Comparison of ENCODE assay signal across 15 cellular contexts in the genomic region with DNA sequence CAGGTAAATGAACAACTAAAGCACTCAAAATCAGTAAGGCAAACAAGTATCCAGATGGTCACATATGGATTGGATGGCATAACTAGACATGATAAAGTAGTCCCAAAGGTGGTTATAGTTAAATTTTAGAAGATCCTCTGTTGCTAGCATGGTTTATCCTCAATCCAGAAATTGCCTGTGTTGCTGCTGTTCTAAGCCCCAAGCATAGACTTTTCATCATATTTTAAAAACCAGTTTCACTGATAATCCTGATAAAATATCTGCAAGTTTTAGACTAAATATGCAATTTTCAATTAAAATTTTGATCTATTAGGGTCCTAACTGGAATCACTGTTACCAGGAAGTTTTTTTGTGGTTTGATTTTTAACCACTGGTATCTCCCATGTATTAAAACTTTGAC. TPM values are rescaled to one million over a fixed set of nuclear protein-coding genes. Genes with fewer than 3 reads are reported as not detected.
DNase-seq lines count a peak whose midpoint lies in the region; ATAC-seq and TF ChIP-seq lines count a peak whose summit lies in the region.
"Had no signal": no experiment of that assay in that cellular context is flagged by ENCODE, and none has a peak within 500 bp of the region (broad histone marks: within the 10 kb centered on the region; RNA-seq: fewer than 3 reads in every experiment).

No MANE protein-coding gene starts in this region.

- ATAC-seq in gastrocnemius medialis: no peak
- ATAC-seq: GM12878 had no signal

- no peaks in the 10 kb centered on the region for H3K27me3 Mint-ChIP-seq in activated CD4-positive, alpha-beta T cell treated with anti-CD3 and anti-CD28 coated beads, Interleukin-2, amount 10 ng/mL, durations not matched to agents 24 days and 14 days
- H3K27me3 Mint-ChIP-seq in activated CD4-positive, alpha-beta T cell treated with anti-CD3 and anti-CD28 coated beads, Interleukin-2, amount 10 ng/mL, durations not matched to agents 7 days and 5 days: no peaks in the 10 kb centered on the region

- H3K9me3 ChIP-seq in esophagus muscularis mucosa (no peaks in the 10 kb centered on the region), gastrocnemius medialis (no peaks in the 10 kb centered on the region)

- TF ChIP-seq POLR2A in esophagus muscularis mucosa (IDR thresholded peaks at IDR 0.05; ENCODE audit: low read depth): no peak
- no peak for TF ChIP-seq POLR2A in gastrocnemius medialis (IDR thresholded peaks at IDR 0.05)

- in situ Hi-C loops in gastrocnemius medialis (cut with MboI; ENCODE audit: low sequenced_read_pairs in 4 of 4): loop anchor here in 1 of 4 donors (5.0 kb wide), 1 partner anchor 98 kb away; no protein-coding TSS in a partner anchor

- POLR2A ChIA-PET in activated CD4-positive, alpha-beta T cell treated with anti-CD3 and anti-CD28 coated beads, Interleukin-2, amount 10 ng/mL, durations not matched to agents 7 days and 5 days (lab: Charles Lee): no interaction called here

- no peak for DNase-seq in activated CD4-positive, alpha-beta T cell treated with anti-CD3 and anti-CD28 coated beads, Interleukin-2, amount 10 ng/mL, durations not matched to agents 24 days and 14 days
- no peak for DNase-seq in activated CD4-positive, alpha-beta T cell treated with anti-CD3 and anti-CD28 coated beads, Interleukin-2, amount 10 ng/mL, durations not matched to agents 7 days and 5 days
- DNase-seq in HL-60 (ENCODE audit: low read depth in 1 of 2, low spot score in 1 of 2): no peak
- DNase-seq in esophagus muscularis mucosa (ENCODE audit: extremely low spot score): no peak
- DNase-seq in gastrocnemius medialis: no peak
- DNase-seq in HuH-7 (ENCODE audit: low spot score): no peak
- DNase-seq in H4 (ENCODE audit: low spot score): no peak
- no peak for DNase-seq in pons (ENCODE audit: low spot score)
- DNase-seq: activated CD4-positive, alpha-beta T cell treated with anti-CD3 and anti-CD28 coated beads, Interleukin-2, amount 50 U/mL, for 4 hours; NCI-H1092; NK-92 treated with Interleukin-12 subunit alpha and Interleukin-12 subunit beta, amount 100 ng/mL, for 24 hours; SHP77; stimulated activated naive CD4-positive, alpha-beta T cell treated with Interleukin-2 at 50 U/mL for 16 hours had no signal

- H3K27ac Mint-ChIP-seq in activated CD4-positive, alpha-beta T cell treated with anti-CD3 and anti-CD28 coated beads, Interleukin-2, amount 10 ng/mL, durations not matched to agents 24 days and 14 days: peak overlapping the region; percentile 63
- H3K27ac Mint-ChIP-seq in activated CD4-positive, alpha-beta T cell treated with anti-CD3 and anti-CD28 coated beads, Interleukin-2, amount 10 ng/mL, durations not matched to agents 7 days and 5 days: no peak overlapping the region

- no peak overlapping the region for H3K4me3 ChIP-seq in HL-60 (replicated peaks; ENCODE audit: insufficient read depth, low read length)
- H3K4me3 ChIP-seq in esophagus muscularis mucosa: peak overlapping the region; percentile 9 to 60 (median 48)
- peak overlapping the region; percentile 14 to 67 (median 30) for H3K4me3 ChIP-seq in gastrocnemius medialis
- H3K4me3 ChIP-seq: GM12878, skin epidermis had no signal

- H3K27ac ChIP-seq in HL-60 (replicated peaks) (peak overlapping the region; percentile 94), esophagus muscularis mucosa (replicated peaks in 1 of 4) (peak overlapping the region; percentile 77 to 84 (median 84)), gastrocnemius medialis (peak overlapping the region; percentile 85 to 92 (median 88))

- H3K9me3 Mint-ChIP-seq in activated CD4-positive, alpha-beta T cell treated with anti-CD3 and anti-CD28 coated beads, Interleukin-2, amount 10 ng/mL, durations not matched to agents 24 days and 14 days: no peaks in the 10 kb centered on the region
- no peaks in the 10 kb centered on the region for H3K9me3 Mint-ChIP-seq in activated CD4-positive, alpha-beta T cell treated with anti-CD3 and anti-CD28 coated beads, Interleukin-2, amount 10 ng/mL, durations not matched to agents 7 days and 5 days

- H3K36me3 ChIP-seq in esophagus muscularis mucosa (peaks cover 0 to 5% (median 0%) of the 10 kb centered on the region in 4 donors), gastrocnemius medialis (peaks cover 0 to 10% of the 10 kb centered on the region in 2 donors)

- peaks cover 43% of the 10 kb centered on the region for H3K36me3 Mint-ChIP-seq in activated CD4-positive, alpha-beta T cell treated with anti-CD3 and anti-CD28 coated beads, Interleukin-2, amount 10 ng/mL, durations not matched to agents 24 days and 14 days (ENCODE audit: low read depth)
- peaks cover 55% of the 10 kb centered on the region for H3K36me3 Mint-ChIP-seq in activated CD4-positive, alpha-beta T cell treated with anti-CD3 and anti-CD28 coated beads, Interleukin-2, amount 10 ng/mL, durations not matched to agents 7 days and 5 days (ENCODE audit: low read depth)

- intact Hi-C loops in activated CD4-positive, alpha-beta T cell treated with anti-CD3 and anti-CD28 coated beads, Interleukin-2, amount 10 ng/mL, durations not matched to agents 24 days and 14 days (cut with micrococcal nuclease): loop anchor here (10.0 kb wide), 1 partner anchor 229 kb away; no protein-coding TSS in a partner anchor
- intact Hi-C loops in esophagus muscularis mucosa (cut with DNase I): loop anchor here (10.0 kb wide), 1 partner anchor 101 kb away; no protein-coding TSS in a partner anchor
- intact Hi-C loops in gastrocnemius medialis (cut with DNase I; ENCODE audit: low total_unique reads): no loop called here

- no peak for TF ChIP-seq EP300 in esophagus muscularis mucosa (IDR thresholded peaks at IDR 0.05)

- peaks cover 69% of the 10 kb centered on the region for H3K4me1 Mint-ChIP-seq in activated CD4-positive, alpha-beta T cell treated with anti-CD3 and anti-CD28 coated beads, Interleukin-2, amount 10 ng/mL, durations not matched to agents 24 days and 14 days
- peaks cover 77% of the 10 kb centered on the region for H3K4me1 Mint-ChIP-seq in activated CD4-positive, alpha-beta T cell treated with anti-CD3 and anti-CD28 coated beads, Interleukin-2, amount 10 ng/mL, durations not matched to agents 7 days and 5 days

- H3K4me3 Mint-ChIP-seq in activated CD4-positive, alpha-beta T cell treated with anti-CD3 and anti-CD28 coated beads, Interleukin-2, amount 10 ng/mL, durations not matched to agents 24 days and 14 days: no peak overlapping the region
- H3K4me3 Mint-ChIP-seq in activated CD4-positive, alpha-beta T cell treated with anti-CD3 and anti-CD28 coated beads, Interleukin-2, amount 10 ng/mL, durations not matched to agents 7 days and 5 days: no peak overlapping the region

- peaks cover 70 to 97% (median 91%) of the 10 kb centered on the region in 4 donors for H3K4me1 ChIP-seq in esophagus muscularis mucosa
- peaks cover 57 to 66% of the 10 kb centered on the region in 2 donors for H3K4me1 ChIP-seq in gastrocnemius medialis

- TF ChIP-seq CTCF in HL-60 (IDR thresholded peaks at IDR 0.05; ENCODE audit: insufficient read depth, low read length): no peak
- TF ChIP-seq CTCF in esophagus muscularis mucosa (IDR thresholded peaks at IDR 0.05): no peak
- TF ChIP-seq CTCF in gastrocnemius medialis (IDR thresholded peaks at IDR 0.05 in 4 of 5, conservative IDR thresholded peaks at IDR 0.05 in 1 of 5): no peak

- H3K27me3 ChIP-seq in HL-60 (ENCODE audit: insufficient read depth, poor library complexity, severe bottlenecking) (no peaks in the 10 kb centered on the region), esophagus muscularis mucosa (no peaks in the 10 kb centered on the region), gastrocnemius medialis (no peaks in the 10 kb centered on the region)

- CTCF ChIA-PET in activated CD4-positive, alpha-beta T cell treated with anti-CD3 and anti-CD28 coated beads, Interleukin-2, amount 10 ng/mL, durations not matched to agents 7 days and 5 days (lab: Charles Lee): interaction anchor here (1.8 kb wide), 1 partner anchor 16 kb away, joined by 4 read pairs; no protein-coding TSS in a partner anchor

RNA-seq across cellular contexts. Expression of a gene that starts 35.4 kb away (rescaled TPM):
- 296 and 298 TPM in 2 replicates for total RNA-seq in activated CD4-positive, alpha-beta T cell treated with anti-CD3 and anti-CD28 coated beads, Interleukin-2, amount 10 ng/mL, durations not matched to agents 24 days and 14 days
- total RNA-seq in activated CD4-positive, alpha-beta T cell treated with anti-CD3 and anti-CD28 coated beads, Interleukin-2, amount 10 ng/mL, durations not matched to agents 7 days and 5 days: 100 to 1,000 TPM; 437 to 559 TPM
- total RNA-seq in esophagus muscularis mucosa (100 to 1,000 TPM; 635 to 868 (median 720) TPM), gastrocnemius medialis (100 to 1,000 TPM; 519 to 597 (median 557) TPM)
- total RNA-seq in H4 (2014; rRNA removed; shearing (Covaris generic)): 87.0 and 153 TPM in 2 replicates
